ENCODE assay signal across 8 cellular contexts in the genomic region with DNA sequence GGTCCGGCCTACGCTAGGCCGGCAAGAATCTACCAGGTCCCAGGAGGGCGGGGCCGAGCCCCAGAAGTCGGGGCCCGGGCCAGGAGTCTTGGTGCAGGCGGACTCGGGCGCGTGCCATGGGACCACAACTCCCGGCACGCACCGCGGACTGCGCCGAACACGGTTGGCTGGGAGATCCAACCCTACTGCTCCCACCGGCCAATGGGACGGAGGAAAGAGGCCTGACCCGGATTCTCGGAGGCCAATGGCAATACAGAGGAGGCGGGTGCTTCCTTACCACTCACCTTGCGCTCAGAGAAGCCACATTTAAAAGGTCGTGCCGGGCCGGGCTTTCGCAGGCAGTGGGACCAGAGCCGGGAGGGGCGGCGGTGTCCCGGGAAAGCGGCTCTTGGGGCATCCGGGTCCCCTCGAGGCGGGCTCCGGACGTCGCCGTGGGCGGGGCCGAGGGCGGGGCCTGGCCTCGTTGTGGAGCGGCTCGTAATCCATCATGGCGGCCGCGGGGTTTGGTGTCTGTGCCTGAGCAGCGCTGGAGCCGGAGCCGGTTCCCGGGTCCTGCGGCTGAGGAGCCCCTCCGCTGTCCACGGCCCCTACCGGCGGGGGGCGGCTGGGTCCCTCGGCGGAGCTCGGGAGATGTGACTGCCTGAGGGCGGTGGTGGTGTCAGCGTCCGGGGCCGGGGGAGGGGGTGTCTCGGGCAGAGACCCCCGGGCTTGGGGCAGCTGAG. TPM values are rescaled to one million over a fixed set of nuclear protein-coding genes. Genes with fewer than 3 reads are reported as not detected.
DNase-seq lines count a peak whose midpoint lies in the region; ATAC-seq and TF ChIP-seq lines count a peak whose summit lies in the region.

No MANE protein-coding gene starts in this region.

- peak overlapping the region; percentile 91 for H3K27ac Mint-ChIP-seq in T-helper 17 cell

- TF ChIP-seq CTCF in uterus (IDR thresholded peaks at IDR 0.05) = peak in 1 of 4 experiments; percentile 7

- H3K4me1 ChIP-seq in right cardiac atrium (ENCODE audit: control insufficient read depth, insufficient read depth, low read length) = peaks cover 3% of the 10 kb centered on the region
- no peaks in the 10 kb centered on the region for H3K4me1 ChIP-seq in uterus

- no peaks in the 10 kb centered on the region for H3K36me3 Mint-ChIP-seq in T-helper 17 cell (ENCODE audit: low read depth)

- H3K9me3 ChIP-seq in T-helper 17 cell (ENCODE audit: control insufficient read depth, low read length, poor library complexity, severe bottlenecking) = no peaks in the 10 kb centered on the region
- H3K9me3 ChIP-seq in right cardiac atrium (ENCODE audit: control insufficient read depth, low read length) = no peaks in the 10 kb centered on the region
- H3K9me3 ChIP-seq in uterus = no peaks in the 10 kb centered on the region

- peaks cover 27% of the 10 kb centered on the region for H3K4me1 Mint-ChIP-seq in T-helper 17 cell

- peak overlapping the region; percentile 94 for H3K4me3 Mint-ChIP-seq in T-helper 17 cell

- peak; percentile 66 to 74 for TF ChIP-seq POLR2A in uterus (IDR thresholded peaks at IDR 0.05)

- WGBS in right cardiac atrium = under 1% methylated on average over 68 of the region's 68 CpGs

- H3K36me3 ChIP-seq in uterus = no peaks in the 10 kb centered on the region

- H3K4me3 ChIP-seq in right cardiac atrium (ENCODE audit: low read length) (peak overlapping the region; percentile 91), uterus (peak overlapping the region; percentile 94 to 100)

- H3K27me3 Mint-ChIP-seq in T-helper 17 cell = no peaks in the 10 kb centered on the region

- ATAC-seq in GM18499 (IDR thresholded peaks at IDR 0.05; ENCODE audit: insufficient read depth, unreplicated experiment) = peak; percentile 93
- ATAC-seq in HG02938 (IDR thresholded peaks at IDR 0.05; ENCODE audit: unreplicated experiment) = peak; percentile 93
- peak; percentile 98 for ATAC-seq in T-helper 17 cell
- ATAC-seq in right cardiac atrium = peak; percentile 98

- H3K27ac ChIP-seq in right cardiac atrium (ENCODE audit: low read length) = peak overlapping the region; percentile 92
- peak overlapping the region; percentile 93 to 97 for H3K27ac ChIP-seq in uterus

- intact Hi-C loops in right cardiac atrium (cut with DNase I) (loop anchor here in 2 of 4 donors (5.0 to 10.0 kb wide), 2 partner anchors 150 to 222 kb away; a partner anchor contains a TSS), uterus (cut with DNase I; ENCODE audit: low total_unique reads) (no loop called here)

- peak; percentile 89 for DNase-seq in NCI-H1694 treated with DMSO at 0.1 percent for 48 hours (lab: John Stamatoyannopoulos, UW)
- peak; percentile 90 for DNase-seq in T-helper 17 cell
- peak; percentile 91 to 99 (median 97) for DNase-seq in anterior cingulate cortex (lab: John Stamatoyannopoulos, UW)
- peak; percentile 99 to 100 (median 99) for DNase-seq in right cardiac atrium
- DNase-seq in pulmonary artery endothelial cell (ENCODE audit: low read depth, low spot score) = peak; percentile 94
- DNase-seq in uterus = peak; percentile 98 to 99

- H3K27me3 ChIP-seq in right cardiac atrium (ENCODE audit: control insufficient read depth, insufficient read depth) (no peaks in the 10 kb centered on the region), uterus (no peaks in the 10 kb centered on the region)

RNA-seq across cellular contexts. Expression of a gene that starts 19.1 kb away (rescaled TPM):
- total RNA-seq in T-helper 17 cell (10 to 100 TPM; 44.0 to 54.3 TPM), right cardiac atrium (10 to 100 TPM; 14.2 to 17.9 (median 15.5) TPM), pulmonary artery endothelial cell (54.5 and 65.1 TPM in 2 replicates), uterus (10 to 100 TPM in 2 of 4 donors, 1 to 10 TPM in 2; 2.4 to 59.3 (median 25.5) TPM)
- polyA plus RNA-seq in right cardiac atrium = 11.0 TPM

RNA-seq across cellular contexts. Expression of a gene that starts 48.3 kb away (rescaled TPM):
- not detected for total RNA-seq in T-helper 17 cell
- not detected for total RNA-seq in right cardiac atrium
- polyA plus RNA-seq in right cardiac atrium = 0.02 TPM
- total RNA-seq in pulmonary artery endothelial cell = under 0.01 TPM in 1 of 2 replicates, not detected in the other
- not detected for total RNA-seq in uterus

Comparison
In these comparisons a context has a peak if more than half of its experiments do, and no peak if none do; other contexts are left out.
1. Peak in every context shown above with its lines: DNase-seq, ATAC-seq, H3K4me3 ChIP-seq and H3K27ac ChIP-seq.